16 cellular contexts compared by ENCODE assay signal in genomic region chr2:101771226-101771906, GRCh38.
DNase-seq lines count a peak whose midpoint lies in the region; ATAC-seq, FAIRE-seq and TF ChIP-seq lines count a peak whose summit lies in the region.
"Had no signal": no experiment of that assay in that cellular context is flagged by ENCODE, and none has a peak within 500 bp of the region (broad histone marks: within the 10 kb centered on the region; RNA-seq: fewer than 3 reads in every experiment).

No MANE protein-coding gene starts in this region.

- TF ChIP-seq POLR2A in A549 (IDR thresholded peaks at IDR 0.05; ENCODE audit: low read length): no peak

- intact Hi-C loops in dendritic cell treated with granulocyte-macrophage colony-stimulating factor and Interleukin-4, amounts not matched to agents 40 ng/mL and 50 ng/mL, for 4 days (cut with micrococcal nuclease): loop anchor here (5.0 kb wide), 1 partner anchor 61 kb away; no protein-coding TSS in a partner anchor

- DNase-seq in A549 (ENCODE audit: low read depth in 1 of 2, low spot score in 1 of 2) (no peak), HFFc6 (no peak), midbrain (lab: John Stamatoyannopoulos, UW) (peak; percentile 26), RKO (ENCODE audit: low spot score) (no peak), putamen (ENCODE audit: low spot score) (no peak), NCI-H1417 (lab: John Stamatoyannopoulos, UW) (no peak)
- no peak for DNase-seq in stimulated activated naive CD4-positive, alpha-beta T cell treated with Interleukin-2 at 50 U/mL for 16 hours (lab: John Stamatoyannopoulos, UW)
- DNase-seq: activated CD4-positive, alpha-beta T cell treated with anti-CD3 and anti-CD28 coated beads for 1 hour; activated CD8-positive, alpha-beta memory T cell treated with anti-CD3 and anti-CD28 coated beads, Interleukin-2, amount 50 U/mL, for 4 hours; activated naive CD4-positive, alpha-beta T cell; DMS153; pancreas had no signal

- ATAC-seq in A549: no peak

- peak overlapping the region; percentile 47 for H3K27ac Mint-ChIP-seq in HFFc6
- H3K27ac Mint-ChIP-seq in dendritic cell treated with granulocyte-macrophage colony-stimulating factor and Interleukin-4, amounts not matched to agents 40 ng/mL and 50 ng/mL, for 4 days: peak overlapping the region; percentile 8

- no peak overlapping the region for H3K4me3 ChIP-seq in A549
- H3K4me3 ChIP-seq: pancreas had no signal

- H3K4me2 ChIP-seq in A549: 0 out of 3 replicates have a peak overlapping the region, but pooled peaks have one; percentile 8

- FAIRE-seq in A549 (lab: Jason Lieb, UNC): no peak
- FAIRE-seq: bronchial epithelial cell, pancreas, urothelium cell line had no signal

- CTCF ChIA-PET in A549 (lab: Yijun Ruan, JAX): interaction anchor here (0.6 to 4.1 kb wide), 18 partner anchors 9 to 367 kb away, joined by 3 to 26 read pairs (median 6); no protein-coding TSS in a partner anchor

- peak overlapping the region in 1 of 2 experiments; percentile 20; a peak in 1 of 6 replicates for H3K27ac ChIP-seq in A549
- H3K27ac ChIP-seq: pancreas, RWPE1 had no signal

- H3K4me1 Mint-ChIP-seq in HFFc6 (ENCODE audit: low read depth): peaks cover 91% of the 10 kb centered on the region
- H3K4me1 Mint-ChIP-seq in dendritic cell treated with granulocyte-macrophage colony-stimulating factor and Interleukin-4, amounts not matched to agents 40 ng/mL and 50 ng/mL, for 4 days (ENCODE audit: low read depth): peaks cover 56% of the 10 kb centered on the region

- H3K4me3 Mint-ChIP-seq in HFFc6: no peak overlapping the region
- H3K4me3 Mint-ChIP-seq in dendritic cell treated with granulocyte-macrophage colony-stimulating factor and Interleukin-4, amounts not matched to agents 40 ng/mL and 50 ng/mL, for 4 days: no peak overlapping the region

- peaks cover 6% of the 10 kb centered on the region for H3K36me3 Mint-ChIP-seq in HFFc6 (ENCODE audit: low read depth)
- no peaks in the 10 kb centered on the region for H3K36me3 Mint-ChIP-seq in dendritic cell treated with granulocyte-macrophage colony-stimulating factor and Interleukin-4, amounts not matched to agents 40 ng/mL and 50 ng/mL, for 4 days (ENCODE audit: low read depth)

- POLR2A ChIA-PET in A549 (lab: Yijun Ruan, JAX): no interaction called here

- no peak for TF ChIP-seq CTCF in A549 (IDR thresholded peaks at IDR 0.05)
- no peak for TF ChIP-seq CTCF in HFFc6 (IDR thresholded peaks at IDR 0.05)

- no peak for TF ChIP-seq EP300 in A549 (IDR thresholded peaks at IDR 0.05)

- no peaks in the 10 kb centered on the region for H3K9me3 ChIP-seq in A549
- H3K9me3 ChIP-seq: pancreas had no signal

- peaks cover 63% of the 10 kb centered on the region for H3K4me1 ChIP-seq in A549

- H3K27me3 Mint-ChIP-seq in HFFc6 (ENCODE audit: insufficient read depth): peaks cover 2% of the 10 kb centered on the region; the same call in 1 of the 2 replicates
- no peaks in the 10 kb centered on the region for H3K27me3 Mint-ChIP-seq in dendritic cell treated with granulocyte-macrophage colony-stimulating factor and Interleukin-4, amounts not matched to agents 40 ng/mL and 50 ng/mL, for 4 days

- no peaks in the 10 kb centered on the region for H3K9me3 Mint-ChIP-seq in HFFc6
- H3K9me3 Mint-ChIP-seq in dendritic cell treated with granulocyte-macrophage colony-stimulating factor and Interleukin-4, amounts not matched to agents 40 ng/mL and 50 ng/mL, for 4 days: no peaks in the 10 kb centered on the region

- WGBS in A549 (ENCODE audit: missing lambda C conversion rate): 97% methylated on average over 5 of the region's 5 CpGs

- no peak for TF ChIP-seq RAD21 in A549 (conservative IDR thresholded peaks at IDR 0.05 in 1 of 2, IDR thresholded peaks at IDR 0.05 in 1 of 2)

TF ChIP-seq in A549, 52 proteins besides CTCF, POLR2A, EP300 and RAD21:
- no peak for TF ChIP-seq CHD2 (IDR thresholded peaks at IDR 0.05; ENCODE audit: low read length, partially characterized antibody)
- no peak for TF ChIP-seq HMGXB4 (CRISPR knock-in tag; IDR thresholded peaks at IDR 0.05; ENCODE audit: borderline replicate concordance)
- TF ChIP-seq PHF8 (IDR thresholded peaks at IDR 0.05; ENCODE audit: borderline replicate concordance, low read depth): no peak
- no peak for TF ChIP-seq KDM5A (IDR thresholded peaks at IDR 0.05)
- no peak for TF ChIP-seq PBX3 (IDR thresholded peaks at IDR 0.05)
- TF ChIP-seq SREBF2 (IDR thresholded peaks at IDR 0.05): no peak
- TF ChIP-seq ELK1 (IDR thresholded peaks at IDR 0.05; ENCODE audit: low read depth, low read length): no peak
- TF ChIP-seq FOSB (CRISPR knock-in tag; IDR thresholded peaks at IDR 0.05): no peak
- TF ChIP-seq JUNB (IDR thresholded peaks at IDR 0.05): no peak
- no peak for TF ChIP-seq HOXA7 (CRISPR knock-in tag; IDR thresholded peaks at IDR 0.05)
- TF ChIP-seq HOXB13 (CRISPR knock-in tag; IDR thresholded peaks at IDR 0.05; ENCODE audit: low read depth): no peak
- TF ChIP-seq RCOR1 (IDR thresholded peaks at IDR 0.05; ENCODE audit: low read depth, low read length): no peak
- TF ChIP-seq ZC3H11A (IDR thresholded peaks at IDR 0.05): no peak
- no peak for TF ChIP-seq CEBPB (IDR thresholded peaks at IDR 0.05)
- TF ChIP-seq CHD4 (IDR thresholded peaks at IDR 0.05; ENCODE audit: borderline replicate concordance): no peak
- no peak for TF ChIP-seq MAX (IDR thresholded peaks at IDR 0.05)
- TF ChIP-seq BHLHE40 (IDR thresholded peaks at IDR 0.05; ENCODE audit: low read depth, low read length): no peak
- TF ChIP-seq E2F6 (IDR thresholded peaks at IDR 0.05; ENCODE audit: borderline replicate concordance, low read depth): no peak
